In genomic region chr21:33578959-33579542, GRCh38 we compare ENCODE assay signal across 11 cellular contexts. TPM values are rescaled to one million over a fixed set of nuclear protein-coding genes. Genes with fewer than 3 reads are reported as not detected.
DNase-seq lines count a peak whose midpoint lies in the region; ATAC-seq and TF ChIP-seq lines count a peak whose summit lies in the region.
"Had no signal": no experiment of that assay in that cellular context is flagged by ENCODE, and none has a peak within 500 bp of the region (broad histone marks: within the 10 kb centered on the region; RNA-seq: fewer than 3 reads in every experiment).

No MANE protein-coding gene starts in this region.

- H3K4me3 Mint-ChIP-seq in natural killer cell treated with Interleukin-12 subunit alpha and Interleukin-12 subunit beta and Interleukin-15 and Interleukin-18, amount 100 ng/mL, for 72 hours = no peak overlapping the region
- H3K4me3 Mint-ChIP-seq: activated B cell treated with CpG ODN at 0.5 μM for 24 hours had no signal

- H3K9me3 ChIP-seq in ascending aorta = no peaks in the 10 kb centered on the region
- H3K9me3 ChIP-seq: mucosa of descending colon had no signal

- H3K4me3 ChIP-seq in ascending aorta = no peak overlapping the region
- H3K4me3 ChIP-seq: mucosa of descending colon had no signal

- H3K27me3 Mint-ChIP-seq in natural killer cell treated with Interleukin-12 subunit alpha and Interleukin-12 subunit beta and Interleukin-15 and Interleukin-18, amount 100 ng/mL, for 72 hours = no peaks in the 10 kb centered on the region
- H3K27me3 Mint-ChIP-seq: activated B cell treated with CpG ODN at 0.5 μM for 24 hours had no signal

- H3K9me3 Mint-ChIP-seq in natural killer cell treated with Interleukin-12 subunit alpha and Interleukin-12 subunit beta and Interleukin-15 and Interleukin-18, amount 100 ng/mL, for 72 hours = no peaks in the 10 kb centered on the region
- H3K9me3 Mint-ChIP-seq: activated B cell treated with CpG ODN at 0.5 μM for 24 hours had no signal

- no peak for ATAC-seq in natural killer cell treated with Interleukin-12 subunit alpha and Interleukin-12 subunit beta and Interleukin-15 and Interleukin-18, amount 100 ng/mL, for 72 hours
- ATAC-seq: mucosa of descending colon had no signal

- intact Hi-C loops in ascending aorta (cut with DNase I) = no loop called here

- H3K27ac ChIP-seq in ascending aorta = peak overlapping the region; percentile 23 to 44

- H3K4me1 Mint-ChIP-seq in natural killer cell treated with Interleukin-12 subunit alpha and Interleukin-12 subunit beta and Interleukin-15 and Interleukin-18, amount 100 ng/mL, for 72 hours (ENCODE audit: low read depth in 2 of 2) = peaks cover 4 to 6% of the 10 kb centered on the region in 2 donors
- H3K4me1 Mint-ChIP-seq: activated B cell treated with CpG ODN at 0.5 μM for 24 hours had no signal

- peaks cover 22 to 37% of the 10 kb centered on the region in 2 donors for H3K36me3 ChIP-seq in ascending aorta

- H3K27me3 ChIP-seq in ascending aorta = no peaks in the 10 kb centered on the region

- no peaks in the 10 kb centered on the region for H3K4me1 ChIP-seq in ascending aorta

- DNase-seq in NCI-H2171 treated with DMSO at 0.1 percent for 48 hours (lab: John Stamatoyannopoulos, UW) (peak; percentile 33), NCI-H2171 (lab: John Stamatoyannopoulos, UW) (no peak), LHCN-M2 (ENCODE audit: low read depth) (peak; percentile 14), ascending aorta (ENCODE audit: low spot score in 2 of 2) (no peak), retina (no peak), H4 (ENCODE audit: low spot score) (no peak)
- no peak for DNase-seq in natural killer cell treated with Interleukin-12 subunit alpha and Interleukin-12 subunit beta and Interleukin-15 and Interleukin-18, amount 100 ng/mL, for 72 hours (ENCODE audit: low spot score)
- DNase-seq in stimulated activated CD4-positive, alpha-beta T cell treated with anti-CD3 and anti-CD28 coated beads, Interleukin-4, amount 100 ng/mL, for 4 hours = no peak
- DNase-seq: activated B cell treated with CpG ODN at 0.5 μM for 24 hours, mucosa of descending colon, NCI-H1436 had no signal

- peak overlapping the region; percentile 44 to 77 for H3K27ac Mint-ChIP-seq in natural killer cell treated with Interleukin-12 subunit alpha and Interleukin-12 subunit beta and Interleukin-15 and Interleukin-18, amount 100 ng/mL, for 72 hours
- H3K27ac Mint-ChIP-seq: activated B cell treated with CpG ODN at 0.5 μM for 24 hours had no signal

- peaks cover 10% of the 10 kb centered on the region for H3K36me3 Mint-ChIP-seq in natural killer cell treated with Interleukin-12 subunit alpha and Interleukin-12 subunit beta and Interleukin-15 and Interleukin-18, amount 100 ng/mL, for 72 hours

- no peak for TF ChIP-seq CTCF in ascending aorta (IDR thresholded peaks at IDR 0.05)

RNA-seq across cellular contexts. Expression of gene DONSON, which starts 9.4 kb away (rescaled TPM):
- total RNA-seq in LHCN-M2 (2014; rRNA removed) (31.1 and 43.3 TPM in 2 replicates), ascending aorta (0.53 TPM)
- 16.2 TPM for polyA plus RNA-seq in LHCN-M2 (2012)
- 10 to 100 TPM; 20.3 to 38.7 TPM for total RNA-seq in natural killer cell treated with Interleukin-12 subunit alpha and Interleukin-12 subunit beta and Interleukin-15 and Interleukin-18, amount 100 ng/mL, for 72 hours
- 76.5 and 87.3 TPM in 2 replicates for total RNA-seq in H4 (2014; rRNA removed; shearing (Covaris generic))

RNA-seq across cellular contexts. Expression of gene SON, which starts 36.2 kb away (rescaled TPM):
- total RNA-seq in LHCN-M2 (2014; rRNA removed) (80.3 and 217 TPM in 2 replicates), ascending aorta (179 TPM)
- polyA plus RNA-seq in LHCN-M2 (2012) = 76.2 TPM
- 100 to 1,000 TPM; 307 to 362 TPM for total RNA-seq in natural killer cell treated with Interleukin-12 subunit alpha and Interleukin-12 subunit beta and Interleukin-15 and Interleukin-18, amount 100 ng/mL, for 72 hours
- 222 and 434 TPM in 2 replicates for total RNA-seq in H4 (2014; rRNA removed; shearing (Covaris generic))

RNA-seq across cellular contexts. Expression of gene GART, which starts 37.1 kb away (rescaled TPM):
- total RNA-seq in LHCN-M2 (2014; rRNA removed) = 131 and 156 TPM in 2 replicates
- 34.7 TPM for polyA plus RNA-seq in LHCN-M2 (2012)
- total RNA-seq in ascending aorta = 22.4 TPM
- total RNA-seq in natural killer cell treated with Interleukin-12 subunit alpha and Interleukin-12 subunit beta and Interleukin-15 and Interleukin-18, amount 100 ng/mL, for 72 hours = 100 to 1,000 TPM; 127 to 163 TPM
- 96.9 and 163 TPM in 2 replicates for total RNA-seq in H4 (2014; rRNA removed; shearing (Covaris generic))

Comparison
In these comparisons a context has a peak if more than half of its experiments do, and no peak if none do; other contexts are left out.
1. DNase-seq: peak in NCI-H2171 treated with DMSO at 0.1 percent for 48 hours (single experiment) and LHCN-M2 (single experiment); none in NCI-H2171 (single experiment), ascending aorta (0 of 2), natural killer cell treated with Interleukin-12 subunit alpha and Interleukin-12 subunit beta and Interleukin-15 and Interleukin-18, amount 100 ng/mL, for 72 hours (single experiment), retina (single experiment), stimulated activated CD4-positive, alpha-beta T cell treated with anti-CD3 and anti-CD28 coated beads, Interleukin-4, amount 100 ng/mL, for 4 hours (0 of 2) and H4 (single experiment).
2. RNA of gene DONSON, which starts 9.4 kb away (total RNA-seq): 76.5 to 87.3 TPM in H4, 31.1 to 43.3 TPM in LHCN-M2 and 20.3 to 38.7 TPM in natural killer cell treated with Interleukin-12 subunit alpha and Interleukin-12 subunit beta and Interleukin-15 and Interleukin-18, amount 100 ng/mL, for 72 hours; 0.53 TPM in ascending aorta (single experiment); every median in the first group is over 10 times any median in the second.